8 cellular contexts compared by ENCODE assay signal in genomic region chr10:22228943-22229755, GRCh38. TPM values are rescaled to one million over a fixed set of nuclear protein-coding genes. Genes with fewer than 3 reads are reported as not detected.
DNase-seq lines count a peak whose midpoint lies in the region; ATAC-seq, FAIRE-seq and TF ChIP-seq lines count a peak whose summit lies in the region.

No MANE protein-coding gene starts in this region.

- H3K9me3 Mint-ChIP-seq in activated T-helper 17 cell treated with anti-CD3 and anti-CD28 coated beads, Interleukin-2, amount 50 U/mL, for 72 hours: no peaks in the 10 kb centered on the region
- no peaks in the 10 kb centered on the region for H3K9me3 Mint-ChIP-seq in natural killer cell
- H3K9me3 Mint-ChIP-seq in stimulated activated naive B cell treated with anti-CD40 and anti-IgM and Interleukin-4, amounts not matched to agents 10 μg/mL and 1 μg/mL and 100 μg/mL, for 72 hours: no peaks in the 10 kb centered on the region

- TF ChIP-seq CTCF in natural killer cell (IDR thresholded peaks at IDR 0.05): no peak

- peak; percentile 43 for DNase-seq in DMS153 treated with DMSO at 0.1 percent for 48 hours (lab: John Stamatoyannopoulos, UW; ENCODE audit: unreplicated experiment)
- DNase-seq in KG1 (lab: John Stamatoyannopoulos, UW): peak; percentile 95
- peak; percentile 93 for DNase-seq in RCC 7860 (ENCODE audit: low spot score)
- peak; percentile 93 for DNase-seq in fibroblast of peridontal ligament (ENCODE audit: extremely low read depth)
- peak; percentile 85 for DNase-seq in natural killer cell
- DNase-seq in stimulated activated naive B cell treated with anti-CD40 and anti-IgM and Interleukin-4, amounts not matched to agents 10 μg/mL and 1 μg/mL and 100 μg/mL, for 72 hours: peak; percentile 86

- peaks cover 12% of the 10 kb centered on the region for H3K4me1 Mint-ChIP-seq in activated T-helper 17 cell treated with anti-CD3 and anti-CD28 coated beads, Interleukin-2, amount 50 U/mL, for 72 hours
- peaks cover 15 to 21% of the 10 kb centered on the region in 2 donors for H3K4me1 Mint-ChIP-seq in natural killer cell
- peaks cover 5 to 11% of the 10 kb centered on the region in 2 donors for H3K4me1 Mint-ChIP-seq in stimulated activated naive B cell treated with anti-CD40 and anti-IgM and Interleukin-4, amounts not matched to agents 10 μg/mL and 1 μg/mL and 100 μg/mL, for 72 hours

- H3K27ac Mint-ChIP-seq in activated T-helper 17 cell treated with anti-CD3 and anti-CD28 coated beads, Interleukin-2, amount 50 U/mL, for 72 hours: peak overlapping the region; percentile 100
- H3K27ac Mint-ChIP-seq in natural killer cell: peak overlapping the region; percentile 96 to 97
- H3K27ac Mint-ChIP-seq in stimulated activated naive B cell treated with anti-CD40 and anti-IgM and Interleukin-4, amounts not matched to agents 10 μg/mL and 1 μg/mL and 100 μg/mL, for 72 hours: peak overlapping the region; percentile 100

- ATAC-seq in GM21723 (IDR thresholded peaks at IDR 0.05; ENCODE audit: unreplicated experiment): peak; percentile 81
- ATAC-seq in activated T-helper 17 cell treated with anti-CD3 and anti-CD28 coated beads, Interleukin-2, amount 50 U/mL, for 72 hours (replicated peaks): peak; percentile 80
- peak; percentile 84 to 93 (median 85) for ATAC-seq in natural killer cell
- ATAC-seq in stimulated activated naive B cell treated with anti-CD40 and anti-IgM and Interleukin-4, amounts not matched to agents 10 μg/mL and 1 μg/mL and 100 μg/mL, for 72 hours (replicated peaks): peak; percentile 84 to 93

- H3K27me3 Mint-ChIP-seq in activated T-helper 17 cell treated with anti-CD3 and anti-CD28 coated beads, Interleukin-2, amount 50 U/mL, for 72 hours: peaks cover 3% of the 10 kb centered on the region
- peaks cover 14 to 16% of the 10 kb centered on the region in 2 donors for H3K27me3 Mint-ChIP-seq in natural killer cell (ENCODE audit: low read depth in 2 of 2)
- peaks cover 8 to 13% of the 10 kb centered on the region in 2 donors for H3K27me3 Mint-ChIP-seq in stimulated activated naive B cell treated with anti-CD40 and anti-IgM and Interleukin-4, amounts not matched to agents 10 μg/mL and 1 μg/mL and 100 μg/mL, for 72 hours

- H3K4me3 Mint-ChIP-seq in activated T-helper 17 cell treated with anti-CD3 and anti-CD28 coated beads, Interleukin-2, amount 50 U/mL, for 72 hours: peak overlapping the region; percentile 83
- H3K4me3 Mint-ChIP-seq in natural killer cell: peak overlapping the region; percentile 93
- peak overlapping the region; percentile 88 to 91 for H3K4me3 Mint-ChIP-seq in stimulated activated naive B cell treated with anti-CD40 and anti-IgM and Interleukin-4, amounts not matched to agents 10 μg/mL and 1 μg/mL and 100 μg/mL, for 72 hours

- H3K36me3 Mint-ChIP-seq in activated T-helper 17 cell treated with anti-CD3 and anti-CD28 coated beads, Interleukin-2, amount 50 U/mL, for 72 hours (ENCODE audit: low read depth): peaks cover 16% of the 10 kb centered on the region
- H3K36me3 Mint-ChIP-seq in natural killer cell: no peaks in the 10 kb centered on the region
- H3K36me3 Mint-ChIP-seq in stimulated activated naive B cell treated with anti-CD40 and anti-IgM and Interleukin-4, amounts not matched to agents 10 μg/mL and 1 μg/mL and 100 μg/mL, for 72 hours: peaks cover 2 to 5% of the 10 kb centered on the region in 2 donors

- FAIRE-seq in RCC 7860 (lab: Jason Lieb, UNC): peak; percentile 25

- intact Hi-C loops in natural killer cell (cut with micrococcal nuclease): loop anchor here (1.0 to 10.0 kb wide), 5 partner anchors 87 to 707 kb away; partner anchors contain the start of gene COMMD3

RNA-seq across cellular contexts. Expression of gene EBLN1, which starts 11.3 kb away (rescaled TPM):
- total RNA-seq in activated T-helper 17 cell treated with anti-CD3 and anti-CD28 coated beads, Interleukin-2, amount 50 U/mL, for 72 hours: not detected
- total RNA-seq in natural killer cell: not detected

Comparison
In these comparisons a context has a peak if more than half of its experiments do, and no peak if none do; other contexts are left out.
1. Peak in every context shown above with its lines: DNase-seq and ATAC-seq.
2. DNase-seq: peak in every context shown above with its lines; median percentile 95 in KG1; 93 in RCC 7860; 93 in fibroblast of peridontal ligament; 86 in stimulated activated naive B cell treated with anti-CD40 and anti-IgM and Interleukin-4, amounts not matched to agents 10 μg/mL and 1 μg/mL and 100 μg/mL, for 72 hours; 85 in natural killer cell; 43 in DMS153 treated with DMSO at 0.1 percent for 48 hours.